8 cellular contexts compared by ENCODE assay signal in genomic region chr2:70247364-70248144, GRCh38. TPM values are rescaled to one million over a fixed set of nuclear protein-coding genes. Genes with fewer than 3 reads are reported as not detected.
DNase-seq lines count a peak whose midpoint lies in the region; ATAC-seq, FAIRE-seq and TF ChIP-seq lines count a peak whose summit lies in the region.

No MANE protein-coding gene starts in this region.

- no peaks in the 10 kb centered on the region; the same call in 1 of the 2 replicates for H4K20me1 ChIP-seq in GM23248 (ENCODE audit: insufficient read depth)

- no peaks in the 10 kb centered on the region for H3K9me3 ChIP-seq in A549
- no peaks in the 10 kb centered on the region for H3K9me3 ChIP-seq in GM23248 (ENCODE audit: low read depth)

- no peak for TF ChIP-seq CTCF in A549 (IDR thresholded peaks at IDR 0.05)
- TF ChIP-seq CTCF in progenitor cell of endocrine pancreas (IDR thresholded peaks at IDR 0.05; ENCODE audit: unreplicated experiment): no peak

- peaks cover 24% of the 10 kb centered on the region for H3F3A ChIP-seq in GM23248 (ENCODE audit: insufficient read depth)

- H3K27ac ChIP-seq in A549 (peak overlapping the region; percentile 93 to 97), GM23248 (peak overlapping the region; percentile 96)

- H3K9me2 ChIP-seq in GM23248 (ENCODE audit: insufficient read depth): no peaks in the 10 kb centered on the region

- peak overlapping the region; percentile 94 for H3K27ac Mint-ChIP-seq in T-helper 2 cell treated with Interferon-gamma antibody and Interleukin-4, amounts not matched to agents 5 μg/mL and 100 μg/mL, for 36 hours
- H3K27ac Mint-ChIP-seq in progenitor cell of endocrine pancreas: peak overlapping the region; percentile 100

- peaks cover 25% of the 10 kb centered on the region for H3K36me3 Mint-ChIP-seq in T-helper 2 cell treated with Interferon-gamma antibody and Interleukin-4, amounts not matched to agents 5 μg/mL and 100 μg/mL, for 36 hours (ENCODE audit: low read depth)
- H3K36me3 Mint-ChIP-seq in progenitor cell of endocrine pancreas (ENCODE audit: insufficient read depth): peaks cover 17% of the 10 kb centered on the region

- no peak for DNase-seq in A549 (ENCODE audit: low read depth in 1 of 2, low spot score in 1 of 2)
- peak; percentile 50 for DNase-seq in GM23248
- DNase-seq in T-helper 2 cell treated with Interferon-gamma antibody and Interleukin-4, amounts not matched to agents 5 μg/mL and 100 μg/mL, for 36 hours (ENCODE audit: low spot score): no peak
- DNase-seq in fibroblast of peridontal ligament (ENCODE audit: extremely low read depth): peak; percentile 52
- DNase-seq in progenitor cell of endocrine pancreas (ENCODE audit: low spot score, unreplicated experiment): no peak
- DNase-seq in stimulated activated CD4-positive, alpha-beta T cell treated with anti-CD3 and anti-CD28 coated beads, Interleukin-2, amount 100 ng/mL, for 24 hours: no peak
- no peak for DNase-seq in AML-193 (lab: John Stamatoyannopoulos, UW)

- CTCF ChIA-PET in A549 (lab: Yijun Ruan, JAX): no interaction called here

- peaks cover 57% of the 10 kb centered on the region for H3K79me2 ChIP-seq in GM23248 (ENCODE audit: insufficient read depth)

- no peaks in the 10 kb centered on the region for H3K9me3 Mint-ChIP-seq in T-helper 2 cell treated with Interferon-gamma antibody and Interleukin-4, amounts not matched to agents 5 μg/mL and 100 μg/mL, for 36 hours
- H3K9me3 Mint-ChIP-seq in progenitor cell of endocrine pancreas (ENCODE audit: low read depth): no peaks in the 10 kb centered on the region

- in situ Hi-C loops in GM23248 (cut with MboI): no loop called here

- peak overlapping the region; percentile 90 for H3K4me3 Mint-ChIP-seq in T-helper 2 cell treated with Interferon-gamma antibody and Interleukin-4, amounts not matched to agents 5 μg/mL and 100 μg/mL, for 36 hours
- H3K4me3 Mint-ChIP-seq in progenitor cell of endocrine pancreas (ENCODE audit: low read depth): peak overlapping the region; percentile 92

- H3K9ac ChIP-seq in GM23248: peak overlapping the region; percentile 98

- no peak for FAIRE-seq in A549 (lab: Jason Lieb, UNC)

- no peaks in the 10 kb centered on the region for H3K36me3 ChIP-seq in GM23248 (ENCODE audit: low read depth)

- H3K4me1 ChIP-seq in A549 (peaks cover 22% of the 10 kb centered on the region), GM23248 (ENCODE audit: insufficient read depth) (peaks cover 9% of the 10 kb centered on the region; the same call in 1 of the 2 replicates)

- H2AFZ ChIP-seq in GM23248: peak overlapping the region; percentile 92

- peaks cover 31% of the 10 kb centered on the region for H3K4me1 Mint-ChIP-seq in T-helper 2 cell treated with Interferon-gamma antibody and Interleukin-4, amounts not matched to agents 5 μg/mL and 100 μg/mL, for 36 hours (ENCODE audit: low read depth)
- H3K4me1 Mint-ChIP-seq in progenitor cell of endocrine pancreas (ENCODE audit: low read depth): peaks cover 28% of the 10 kb centered on the region

- no peaks in the 10 kb centered on the region for H3K27me3 ChIP-seq in GM23248 (replicated peaks; ENCODE audit: insufficient read depth)

- peaks cover 4% of the 10 kb centered on the region for H3K27me3 Mint-ChIP-seq in T-helper 2 cell treated with Interferon-gamma antibody and Interleukin-4, amounts not matched to agents 5 μg/mL and 100 μg/mL, for 36 hours (ENCODE audit: low read depth)
- H3K27me3 Mint-ChIP-seq in progenitor cell of endocrine pancreas: no peaks in the 10 kb centered on the region

- H3K4me3 ChIP-seq in A549 (peak overlapping the region; percentile 70), GM23248 (peak overlapping the region; percentile 99)

- no peak for ATAC-seq in A549
- no peak for ATAC-seq in HG02678 (IDR thresholded peaks at IDR 0.05; ENCODE audit: unreplicated experiment)

- H3K4me2 ChIP-seq in A549 (peak overlapping the region; percentile 85), GM23248 (ENCODE audit: unreplicated experiment) (peak overlapping the region; percentile 97)

- no peak for TF ChIP-seq EP300 in A549 (IDR thresholded peaks at IDR 0.05)

- WGBS in A549 (ENCODE audit: missing lambda C conversion rate): under 1% methylated on average over 18 of the region's 18 CpGs
- WGBS in GM23248 (ENCODE audit: low coverage in 1 of 2, low lambda C conversion rate in 2 of 2, missing lambda C conversion rate in 2 of 2), 2 experiments: 2 to 3% methylated on average over 18 of the region's 18 CpGs

- POLR2A ChIA-PET in A549 (lab: Yijun Ruan, JAX): interaction anchor here (0.9 to 3.7 kb wide), 4 partner anchors 11 to 105 kb away, joined by 3 to 21 read pairs (median 11); partner anchors contain the start of genes C2orf42, PCYOX1 and SNRPG

- no peak for TF ChIP-seq RAD21 in A549 (conservative IDR thresholded peaks at IDR 0.05 in 1 of 2, IDR thresholded peaks at IDR 0.05 in 1 of 2)

- no peak for TF ChIP-seq POLR2A in A549 (IDR thresholded peaks at IDR 0.05; ENCODE audit: low read length)

TF ChIP-seq in A549, 52 proteins besides CTCF, POLR2A, EP300 and RAD21:
- TF ChIP-seq RFX5 (IDR thresholded peaks at IDR 0.05) (no peak), KDM5A (IDR thresholded peaks at IDR 0.05) (peak; percentile 7; the same call in 1 of the 2 replicates)

RNA-seq across cellular contexts. Expression of gene TIA1, which starts 0.9 kb away (rescaled TPM):
- 148 and 173 TPM in 2 replicates for polyA plus RNA-seq in A549 (2011; rRNA removed)
- polyA plus RNA-seq in A549 (2012; cell fraction: cytosol; rRNA removed): 43.0 and 50.7 TPM in 2 replicates
- polyA plus RNA-seq in A549 (2012; cell fraction: nucleus; rRNA removed): 60.2 and 64.0 TPM in 2 replicates
- 59.5 to 65.8 TPM (median 61.2 TPM) in 3 replicates for polyA plus RNA-seq in A549 (2017; fragmentation: RNase III; extraction: RNeasy Plus Mini Kit Qiagen cat#74134 plus additional on column Dnase treatment)
- polyA minus RNA-seq in A549 (2011; rRNA and poly(A)+ RNA removed): 117 and 131 TPM in 2 replicates
- 36.8 and 42.8 TPM in 2 replicates for total RNA-seq in GM23248 (2014; rRNA removed; shearing (Covaris generic))
- 30.7 and 36.8 TPM in 2 replicates for polyA plus RNA-seq in GM23248 (2016; fragmentation: Nextera tagmentation; extraction: Ambion mirVana)
- 523 and 534 TPM in 2 replicates for total RNA-seq in progenitor cell of endocrine pancreas

RNA-seq across cellular contexts. Expression of gene PCYOX1, which starts 10.4 kb away (rescaled TPM):
- polyA plus RNA-seq in A549 (2011; rRNA removed) (101 and 102 TPM in 2 replicates), A549 (2017; fragmentation: RNase III; extraction: RNeasy Plus Mini Kit Qiagen cat#74134 plus additional on column Dnase treatment) (48.3 to 53.0 TPM (median 52.9 TPM) in 3 replicates), GM23248 (2016; fragmentation: Nextera tagmentation; extraction: Ambion mirVana) (81.9 and 87.8 TPM in 2 replicates)
- 15.2 and 16.0 TPM in 2 replicates for polyA plus RNA-seq in A549 (2012; cell fraction: cytosol; rRNA removed)
- 6.8 and 8.1 TPM in 2 replicates for polyA plus RNA-seq in A549 (2012; cell fraction: nucleus; rRNA removed)
- 28.4 and 30.5 TPM in 2 replicates for polyA minus RNA-seq in A549 (2011; rRNA and poly(A)+ RNA removed)
- 74.4 and 76.1 TPM in 2 replicates for total RNA-seq in GM23248 (2014; rRNA removed; shearing (Covaris generic))
- 70.4 and 78.9 TPM in 2 replicates for total RNA-seq in progenitor cell of endocrine pancreas

RNA-seq across cellular contexts. Expression of gene SNRPG, which starts 46.0 kb away (rescaled TPM):
- 341 and 555 TPM in 2 replicates for polyA plus RNA-seq in A549 (2011; rRNA removed)
- polyA plus RNA-seq in A549 (2012; cell fraction: cytosol; rRNA removed): 311 and 441 TPM in 2 replicates
- polyA plus RNA-seq in A549 (2012; cell fraction: nucleus; rRNA removed): 59.2 and 141 TPM in 2 replicates
- 483 to 531 TPM (median 514 TPM) in 3 replicates for polyA plus RNA-seq in A549 (2017; fragmentation: RNase III; extraction: RNeasy Plus Mini Kit Qiagen cat#74134 plus additional on column Dnase treatment)
- polyA minus RNA-seq in A549 (2011; rRNA and poly(A)+ RNA removed): 19.5 and 24.2 TPM in 2 replicates
- 108 and 144 TPM in 2 replicates for total RNA-seq in GM23248 (2014; rRNA removed; shearing (Covaris generic))
- polyA plus RNA-seq in GM23248 (2016; fragmentation: Nextera tagmentation; extraction: Ambion mirVana): 327 and 337 TPM in 2 replicates
- 183 and 185 TPM in 2 replicates for total RNA-seq in progenitor cell of endocrine pancreas

RNA-seq across cellular contexts. Expression of gene FAM136A, which starts 54.3 kb away (rescaled TPM):
- polyA plus RNA-seq in A549 (2011; rRNA removed) (88.5 and 117 TPM in 2 replicates), A549 (2017; fragmentation: RNase III; extraction: RNeasy Plus Mini Kit Qiagen cat#74134 plus additional on column Dnase treatment) (112 to 125 TPM (median 119 TPM) in 3 replicates), GM23248 (2016; fragmentation: Nextera tagmentation; extraction: Ambion mirVana) (53.4 and 57.4 TPM in 2 replicates)
- 86.3 and 86.8 TPM in 2 replicates for polyA plus RNA-seq in A549 (2012; cell fraction: cytosol; rRNA removed)
- polyA plus RNA-seq in A549 (2012; cell fraction: nucleus; rRNA removed): 48.5 and 56.0 TPM in 2 replicates
- polyA minus RNA-seq in A549 (2011; rRNA and poly(A)+ RNA removed): 17.9 and 22.2 TPM in 2 replicates
- total RNA-seq in GM23248 (2014; rRNA removed; shearing (Covaris generic)): 40.3 and 44.2 TPM in 2 replicates
- 74.9 and 75.8 TPM in 2 replicates for total RNA-seq in progenitor cell of endocrine pancreas

RNA-seq across cellular contexts. Expression of gene C2orf42, which starts 56.7 kb away (rescaled TPM):
- polyA plus RNA-seq in A549 (2011; rRNA removed) (10.4 and 14.8 TPM in 2 replicates), A549 (2017; fragmentation: RNase III; extraction: RNeasy Plus Mini Kit Qiagen cat#74134 plus additional on column Dnase treatment) (8.1 to 9.5 TPM (median 8.3 TPM) in 3 replicates), GM23248 (2016; fragmentation: Nextera tagmentation; extraction: Ambion mirVana) (15.5 and 15.7 TPM in 2 replicates)
- polyA plus RNA-seq in A549 (2012; cell fraction: cytosol; rRNA removed): 3.6 and 4.9 TPM in 2 replicates
- 5.0 and 7.0 TPM in 2 replicates for polyA plus RNA-seq in A549 (2012; cell fraction: nucleus; rRNA removed)
- polyA minus RNA-seq in A549 (2011; rRNA and poly(A)+ RNA removed): 49.4 and 61.1 TPM in 2 replicates
- 23.2 and 25.5 TPM in 2 replicates for total RNA-seq in GM23248 (2014; rRNA removed; shearing (Covaris generic))
- total RNA-seq in progenitor cell of endocrine pancreas: 21.0 and 28.0 TPM in 2 replicates

Comparison
In these comparisons a context has a peak if more than half of its experiments do, and no peak if none do; other contexts are left out.
1. DNase-seq: peak in GM23248 (single experiment) and fibroblast of peridontal ligament (single experiment); none in A549 (0 of 2), T-helper 2 cell treated with Interferon-gamma antibody and Interleukin-4, amounts not matched to agents 5 μg/mL and 100 μg/mL, for 36 hours (single experiment), progenitor cell of endocrine pancreas (single experiment), stimulated activated CD4-positive, alpha-beta T cell treated with anti-CD3 and anti-CD28 coated beads, Interleukin-2, amount 100 ng/mL, for 24 hours (0 of 2) and AML-193 (0 of 2).
2. RNA of gene TIA1, which starts 0.9 kb away (total RNA-seq): 523 to 534 TPM in progenitor cell of endocrine pancreas; 36.8 to 42.8 TPM in GM23248; every median in the first group is over 10 times any median in the second.